Comparison of ENCODE assay signal across 26 cellular contexts in genomic region chr10:62842983-62843382, GRCh38.
DNase-seq lines count a peak whose midpoint lies in the region; ATAC-seq lines count a peak whose summit lies in the region.
"Had no signal": no experiment of that assay in that cellular context is flagged by ENCODE, and none has a peak within 500 bp of the region (broad histone marks: within the 10 kb centered on the region; RNA-seq: fewer than 3 reads in every experiment).

No MANE protein-coding gene starts in this region.

- ATAC-seq in GM18909 (IDR thresholded peaks at IDR 0.05; ENCODE audit: poor library complexity, unreplicated experiment) = peak; percentile 65
- peak; percentile 44 for ATAC-seq in HG02763 (IDR thresholded peaks at IDR 0.05; ENCODE audit: unreplicated experiment)
- ATAC-seq in HG03520 (IDR thresholded peaks at IDR 0.05; ENCODE audit: unreplicated experiment) = peak; percentile 41
- ATAC-seq in stimulated activated memory B cell treated with anti-CD40 and anti-IgM and Interleukin-4, amounts not matched to agents 10 μg/mL and 1 μg/mL and 100 μg/mL, for 72 hours = peak; percentile 65
- no peak for ATAC-seq in GM19328 (IDR thresholded peaks at IDR 0.05; ENCODE audit: unreplicated experiment)
- ATAC-seq: heart left ventricle; left lobe of liver; stimulated activated naive CD8-positive, alpha-beta T cell treated with anti-CD3 and anti-CD28 coated beads, Interleukin-15, Interleukin-2, amounts not matched to agents 100 U/mL and 50 U/mL, for 24 hours had no signal

- H3K4me1 Mint-ChIP-seq in stimulated activated memory B cell treated with anti-CD40 and anti-IgM and Interleukin-4, amounts not matched to agents 10 μg/mL and 1 μg/mL and 100 μg/mL, for 72 hours = peaks cover 30% of the 10 kb centered on the region
- H3K4me1 Mint-ChIP-seq: activated B cell treated with CpG ODN at 0.5 μM for 24 hours, H9, mesothelial cell of epicardium, nephron had no signal

- no peak overlapping the region for H3K4me3 Mint-ChIP-seq in stimulated activated memory B cell treated with anti-CD40 and anti-IgM and Interleukin-4, amounts not matched to agents 10 μg/mL and 1 μg/mL and 100 μg/mL, for 72 hours
- H3K4me3 Mint-ChIP-seq: activated B cell treated with CpG ODN at 0.5 μM for 24 hours; activated CD4-positive, alpha-beta memory T cell treated with anti-CD3 and anti-CD28 coated beads for 36 hours; dendritic cell treated with granulocyte-macrophage colony-stimulating factor and Interleukin-4, amounts not matched to agents 40 ng/mL and 50 ng/mL, for 4 days; H9; mesothelial cell of epicardium; nephron; type B pancreatic cell had no signal

- H3K27ac Mint-ChIP-seq in stimulated activated memory B cell treated with anti-CD40 and anti-IgM and Interleukin-4, amounts not matched to agents 10 μg/mL and 1 μg/mL and 100 μg/mL, for 72 hours = no peak overlapping the region
- H3K27ac Mint-ChIP-seq: activated B cell treated with CpG ODN at 0.5 μM for 24 hours; activated CD4-positive, alpha-beta memory T cell treated with anti-CD3 and anti-CD28 coated beads for 36 hours; dendritic cell treated with granulocyte-macrophage colony-stimulating factor and Interleukin-4, amounts not matched to agents 40 ng/mL and 50 ng/mL, for 4 days; H9; mesothelial cell of epicardium; nephron; type B pancreatic cell had no signal

- peaks cover 3% of the 10 kb centered on the region for H3K9me3 Mint-ChIP-seq in stimulated activated memory B cell treated with anti-CD40 and anti-IgM and Interleukin-4, amounts not matched to agents 10 μg/mL and 1 μg/mL and 100 μg/mL, for 72 hours
- H3K9me3 Mint-ChIP-seq: type B pancreatic cell had no signal

- H3K27me3 Mint-ChIP-seq in stimulated activated memory B cell treated with anti-CD40 and anti-IgM and Interleukin-4, amounts not matched to agents 10 μg/mL and 1 μg/mL and 100 μg/mL, for 72 hours = no peaks in the 10 kb centered on the region
- H3K27me3 Mint-ChIP-seq: activated B cell treated with CpG ODN at 0.5 μM for 24 hours had no signal

- H3K36me3 Mint-ChIP-seq in stimulated activated memory B cell treated with anti-CD40 and anti-IgM and Interleukin-4, amounts not matched to agents 10 μg/mL and 1 μg/mL and 100 μg/mL, for 72 hours = no peaks in the 10 kb centered on the region
- H3K36me3 Mint-ChIP-seq: mesothelial cell of epicardium, type B pancreatic cell had no signal

- DNase-seq in foreskin melanocyte = no peak
- no peak for DNase-seq in stimulated activated CD4-positive, alpha-beta T cell treated with anti-CD3 and anti-CD28 coated beads, Interleukin-2, amount 100 ng/mL, for 24 hours
- DNase-seq: activated B cell treated with CpG ODN at 0.5 μM for 24 hours; activated CD4-positive, alpha-beta memory T cell treated with anti-CD3 and anti-CD28 coated beads for 36 hours; activated naive CD4-positive, alpha-beta T cell treated with Interleukin-2 at 50 U/mL for 16 hours; AML-193; amniotic stem cell; DMS53; H9; heart left ventricle; NCI-H1092 treated with DMSO at 0.1 percent for 48 hours; NCI-H510A; NK-92 treated with Interleukin-12 subunit alpha and Interleukin-12 subunit beta, amount 100 ng/mL, for 24 hours; RPMI8226; SK-N-SH; stimulated activated naive CD8-positive, alpha-beta T cell treated with anti-CD3 and anti-CD28 coated beads, Interleukin-15, Interleukin-2, amounts not matched to agents 100 U/mL and 50 U/mL, for 24 hours had no signal
